In the genomic region with DNA sequence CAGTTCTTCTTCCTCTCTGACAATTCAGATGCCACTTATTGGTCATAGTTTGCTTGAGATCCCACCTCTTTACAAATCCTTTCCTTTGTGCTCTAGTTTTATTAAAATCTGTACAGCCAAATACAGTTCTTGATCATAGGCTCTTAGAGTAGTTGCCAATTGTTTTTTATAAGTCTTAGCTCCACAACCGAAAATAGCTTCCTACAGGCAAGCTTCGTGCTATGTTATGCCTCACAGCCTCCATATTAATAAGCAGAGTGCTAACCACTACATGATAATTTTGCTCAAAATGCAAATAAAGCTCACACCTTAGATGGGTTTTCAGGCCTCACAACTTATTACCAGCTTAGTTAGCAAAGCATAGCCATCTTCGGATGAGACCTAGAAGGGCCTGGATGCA, we compare ENCODE assay signal across 3 cellular contexts.
"Had no signal": no experiment of that assay in that cellular context is flagged by ENCODE, and none has a peak within 500 bp of the region (broad histone marks: within the 10 kb centered on the region; RNA-seq: fewer than 3 reads in every experiment).

No MANE protein-coding gene starts in this region.

- DNase-seq: GDM1, GF-D8 had no signal

- H3K4me3 ChIP-seq: GM12878 had no signal

- ATAC-seq: GM12878 had no signal
